ENCODE assay signal across 14 cellular contexts in genomic region chr9:125203259-125203658, GRCh38. TPM values are rescaled to one million over a fixed set of nuclear protein-coding genes. Genes with fewer than 3 reads are reported as not detected.
A peak's percentile ranks its signal among the peaks of the same experiment; 100 is the strongest.
DNase-seq lines count a peak whose midpoint lies in the region; ATAC-seq and TF ChIP-seq lines count a peak whose summit lies in the region.
"Had no signal": no experiment of that assay in that cellular context is flagged by ENCODE, and none has a peak within 500 bp of the region (broad histone marks: within the 10 kb centered on the region; RNA-seq: fewer than 3 reads in every experiment).

No MANE protein-coding gene starts in this region.

- no peaks in the 10 kb centered on the region for H3K27me3 ChIP-seq in BE2C
- H3K27me3 ChIP-seq in left lung: no peaks in the 10 kb centered on the region
- H3K27me3 ChIP-seq: suprapubic skin had no signal

- H3K9me3 ChIP-seq in BE2C: no peaks in the 10 kb centered on the region
- H3K9me3 ChIP-seq in left lung: no peaks in the 10 kb centered on the region
- H3K9me3 ChIP-seq: suprapubic skin had no signal

- H3K36me3 ChIP-seq in BE2C (peaks cover 12% of the 10 kb centered on the region), left lung (peaks cover 0 to 40% of the 10 kb centered on the region in 2 donors)

- no peak overlapping the region for H3K27ac ChIP-seq in left lung
- H3K27ac ChIP-seq: suprapubic skin had no signal

- DNase-seq in BE2C (peak; percentile 43), GM03348 (ENCODE audit: low spot score) (peak; percentile 18), NCI-H82 treated with DMSO at 0.1 percent for 48 hours (lab: John Stamatoyannopoulos, UW; ENCODE audit: unreplicated experiment) (peak; percentile 98), foreskin melanocyte (peak; percentile 16), left lung (no peak)
- DNase-seq: activated CD4-positive, alpha-beta T cell treated with anti-CD3 and anti-CD28 coated beads, Interleukin-2, amount 10 ng/mL, durations not matched to agents 24 days and 14 days; activated T-cell treated with anti-CD3 and anti-CD28 coated beads, Interleukin-2, amount 50 U/mL, for 48 hours; kidney glomerular epithelial cell; NCI-H526; T-helper 9 cell had no signal

- intact Hi-C loops in left lung (cut with DNase I): no loop called here

- peak; percentile 36 for TF ChIP-seq CTCF in BE2C (IDR thresholded peaks at IDR 0.05; ENCODE audit: low read depth, low read length)
- TF ChIP-seq CTCF in left lung (IDR thresholded peaks at IDR 0.05): no peak

- H3K4me3 ChIP-seq in BE2C (ENCODE audit: low read depth, low read length) (no peak overlapping the region), left lung (no peak overlapping the region)
- H3K4me3 ChIP-seq: suprapubic skin had no signal

- H3K4me1 ChIP-seq in BE2C (peaks cover 15% of the 10 kb centered on the region), left lung (peaks cover 0 to 21% of the 10 kb centered on the region in 2 donors)

- no peak for ATAC-seq in left lung
- no peak for ATAC-seq in GM18873 (IDR thresholded peaks at IDR 0.05; ENCODE audit: low FRiP score, unreplicated experiment)
- ATAC-seq in GM19351 (IDR thresholded peaks at IDR 0.05; ENCODE audit: unreplicated experiment): no peak
- no peak for ATAC-seq in HG02623 (IDR thresholded peaks at IDR 0.05; ENCODE audit: unreplicated experiment)

RNA-seq across cellular contexts. Expression of gene RABEPK, which starts 2.9 kb away (rescaled TPM):
- polyA plus RNA-seq in BE2C (2012; ENCODE audit: insufficient read depth, insufficient read length, low read depth): 39.2 TPM
- 10 to 100 TPM; 13.9 to 18.7 TPM for total RNA-seq in left lung

RNA-seq across cellular contexts. Expression of gene PPP6C, which starts 13.7 kb away (rescaled TPM):
- 30.2 TPM for polyA plus RNA-seq in BE2C (2012; ENCODE audit: insufficient read depth, insufficient read length, low read depth)
- total RNA-seq in left lung: 10 to 100 TPM; 43.9 to 47.2 TPM

RNA-seq across cellular contexts. Expression of gene HSPA5, which starts 37.9 kb away (rescaled TPM):
- 364 TPM for polyA plus RNA-seq in BE2C (2012; ENCODE audit: insufficient read depth, insufficient read length, low read depth)
- 100 to 1,000 TPM; 340 to 479 TPM for total RNA-seq in left lung

RNA-seq across cellular contexts. Expression of gene GAPVD1, which starts 58.4 kb away (rescaled TPM):
- polyA plus RNA-seq in BE2C (2012; ENCODE audit: insufficient read depth, insufficient read length, low read depth): 30.3 TPM
- 10 to 100 TPM; 55.1 to 63.5 TPM for total RNA-seq in left lung

RNA-seq across cellular contexts. Expression of gene SCAI, which starts 59.9 kb away (rescaled TPM):
- 2.4 TPM for polyA plus RNA-seq in BE2C (2012; ENCODE audit: insufficient read depth, insufficient read length, low read depth)
- 10 to 100 TPM; 12.7 to 22.7 TPM for total RNA-seq in left lung

Comparison
In these comparisons a context has a peak if more than half of its experiments do, and no peak if none do; other contexts are left out.
1. DNase-seq: peak in BE2C (single experiment), GM03348 (single experiment), NCI-H82 treated with DMSO at 0.1 percent for 48 hours (single experiment) and foreskin melanocyte (single experiment); none in left lung (0 of 2).